Comparison of ENCODE assay signal across 20 cellular contexts in the genomic region with DNA sequence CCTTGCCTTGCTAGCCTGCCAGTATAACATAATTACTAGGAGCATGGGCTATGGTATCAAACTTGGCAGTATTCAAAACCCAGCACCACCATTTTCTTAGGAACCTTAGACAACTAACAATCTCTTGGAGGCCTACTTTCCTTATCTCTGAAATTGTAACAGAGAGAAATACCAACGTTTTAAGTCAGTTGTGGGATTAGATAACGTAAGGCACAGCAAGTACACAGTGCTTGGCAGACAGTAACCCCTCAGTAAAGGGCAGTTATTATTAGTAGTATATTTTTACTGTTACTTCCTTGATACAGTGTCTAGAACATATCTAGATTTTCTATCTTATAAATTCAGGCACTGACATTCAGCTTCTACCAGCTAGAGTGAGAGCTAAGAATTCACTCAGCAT.
"Had no signal": no experiment of that assay in that cellular context is flagged by ENCODE, and none has a peak within 500 bp of the region (broad histone marks: within the 10 kb centered on the region; RNA-seq: fewer than 3 reads in every experiment).

No MANE protein-coding gene starts in this region.

- DNase-seq: MV-4-11, NCI-H1048, NCI-H1105, NCI-H1417, NCI-H1436 treated with DMSO at 0.1 percent for 48 hours, NCI-H1694, NCI-H187 treated with DMSO at 0.1 percent for 48 hours, NCI-H2029 treated with DMSO at 0.1 percent for 48 hours, NCI-H2227 treated with DMSO at 0.1 percent for 48 hours, NCI-H446, NCI-H510A, NCI-H524 treated with DMSO at 0.1 percent for 48 hours, NCI-H69, NCI-H774, Right ventricle myocardium superior, RPMI8226, SIG-M5, SK-N-SH had no signal

- ATAC-seq: K562 had no signal

- H3K27ac ChIP-seq: KMS-11 had no signal

- H3K9me3 ChIP-seq: SK-N-SH had no signal

- H3K4me3 ChIP-seq: K562 had no signal
